Comparison of ENCODE assay signal across 23 cellular contexts in genomic region chr20:13034936-13035335, GRCh38. TPM values are rescaled to one million over a fixed set of nuclear protein-coding genes. Genes with fewer than 3 reads are reported as not detected.
DNase-seq lines count a peak whose midpoint lies in the region; ATAC-seq, FAIRE-seq and TF ChIP-seq lines count a peak whose summit lies in the region.
"Had no signal": no experiment of that assay in that cellular context is flagged by ENCODE, and none has a peak within 500 bp of the region (broad histone marks: within the 10 kb centered on the region; RNA-seq: fewer than 3 reads in every experiment).

No MANE protein-coding gene starts in this region.

- no peaks in the 10 kb centered on the region for H3K27me3 ChIP-seq in HepG2 (ENCODE audit: control insufficient read depth in 1 of 2, insufficient read depth in 2 of 2, low read length in 2 of 2)
- H3K27me3 ChIP-seq: BE2C had no signal

- FAIRE-seq in HepG2 (lab: Jason Lieb, UNC), result no peak
- FAIRE-seq: A204.1, D721Med, G401.6, GM12891, GM19239, H54, HTR-8/SVneo had no signal

- H3K27me3 Mint-ChIP-seq in progenitor cell of endocrine pancreas, result no peaks in the 10 kb centered on the region
- H3K27me3 Mint-ChIP-seq: CD4-positive, alpha-beta T cell; IgD-negative memory B cell had no signal

- H2AFZ ChIP-seq in HepG2 (ENCODE audit: low read length), result no peak overlapping the region
- H2AFZ ChIP-seq: GM23338 had no signal

- H3K36me3 ChIP-seq in HepG2 (replicated peaks in 1 of 2; ENCODE audit: control insufficient read depth in 1 of 2, insufficient read depth in 2 of 2, low read length in 2 of 2), result peaks cover 16 to 44% of the 10 kb centered on the region in 2 experiments
- H3K36me3 ChIP-seq: BE2C had no signal

- TF ChIP-seq EP300 in HepG2 (IDR thresholded peaks at IDR 0.05; ENCODE audit: low read depth in 2 of 2, low read length in 2 of 2), result no peak
- TF ChIP-seq EP300 in HepG2 (CRISPR knock-in tag; IDR thresholded peaks at IDR 0.05; ENCODE audit: borderline replicate concordance), result no peak

- no peak overlapping the region for H3K9ac ChIP-seq in HepG2 (ENCODE audit: insufficient read depth, low read depth, low read length)

- ATAC-seq in HepG2 (no peak), HG03378 (IDR thresholded peaks at IDR 0.05; ENCODE audit: unreplicated experiment) (no peak)
- ATAC-seq: GM23338 had no signal

- TF ChIP-seq CTCF in HepG2 (CRISPR knock-in tag; IDR thresholded peaks at IDR 0.05) (no peak), progenitor cell of endocrine pancreas (IDR thresholded peaks at IDR 0.05; ENCODE audit: unreplicated experiment) (no peak)

- intact Hi-C loops in HepG2 (cut with micrococcal nuclease; ENCODE audit: unreplicated experiment), result no loop called here

- peak overlapping the region; percentile 43 for H3K27ac ChIP-seq in epithelial cell of prostate
- H3K27ac ChIP-seq in HepG2 (ENCODE audit: extremely low read length, insufficient read depth, low read length), result no peak overlapping the region
- H3K27ac ChIP-seq: HL-60 had no signal

- no peak overlapping the region for H3K4me3 ChIP-seq in HepG2 (replicated peaks in 1 of 3; ENCODE audit: insufficient read depth in 1 of 3, low read depth in 2 of 3, low read length in 3 of 3)
- H3K4me3 ChIP-seq: GM23338 had no signal

- no peak for TF ChIP-seq RAD21 in HepG2 (CRISPR knock-in tag; IDR thresholded peaks at IDR 0.05)

- no peak overlapping the region for H3K4me3 Mint-ChIP-seq in progenitor cell of endocrine pancreas (ENCODE audit: low read depth)
- H3K4me3 Mint-ChIP-seq: CD4-positive, alpha-beta T cell; GM23338; IgD-negative memory B cell had no signal

- H3K27ac Mint-ChIP-seq in progenitor cell of endocrine pancreas, result peak overlapping the region; percentile 41
- H3K27ac Mint-ChIP-seq: CD4-positive, alpha-beta T cell; GM23338; IgD-negative memory B cell had no signal

- 95% methylated on average over 1 of the region's 1 CpG for WGBS in HepG2 (ENCODE audit: low lambda C conversion rate)

- CTCF ChIA-PET in HepG2 (lab: Yijun Ruan, JAX; ENCODE audit: low intra/inter-chr PET ratio, low total read pairs), result no interaction called here

- POLR2A ChIA-PET in HepG2 (lab: Yijun Ruan, JAX), result no interaction called here

- H3K9me3 Mint-ChIP-seq in progenitor cell of endocrine pancreas (ENCODE audit: low read depth), result peaks cover 19% of the 10 kb centered on the region
- H3K9me3 Mint-ChIP-seq: CD4-positive, alpha-beta T cell; GM23338; IgD-negative memory B cell had no signal

- H3K4me2 ChIP-seq in HepG2 (ENCODE audit: low read depth, low read length), result no peak overlapping the region
- H3K4me2 ChIP-seq: GM23338 had no signal

- H3K4me1 Mint-ChIP-seq in progenitor cell of endocrine pancreas (ENCODE audit: low read depth), result peaks cover 32% of the 10 kb centered on the region
- H3K4me1 Mint-ChIP-seq: GM23338 had no signal

- in situ Hi-C loops in HepG2 (cut with HindIII; ENCODE audit: extremely low pct_ligation_motif_present, low pct_unique_long_range_greater_than_20kb), result no loop called here

- H3K79me2 ChIP-seq in HepG2 (ENCODE audit: insufficient read depth, low read length), result no peaks in the 10 kb centered on the region

- H4K20me1 ChIP-seq in HepG2 (ENCODE audit: insufficient read depth, low read length), result no peaks in the 10 kb centered on the region

- peaks cover 44% of the 10 kb centered on the region for H3K36me3 Mint-ChIP-seq in progenitor cell of endocrine pancreas (ENCODE audit: insufficient read depth)
- H3K36me3 Mint-ChIP-seq: IgD-negative memory B cell had no signal

- H3K4me1 ChIP-seq in HepG2 (ENCODE audit: insufficient read depth, low read length), result peaks cover 6% of the 10 kb centered on the region
- H3K4me1 ChIP-seq: BE2C had no signal

- no peak for TF ChIP-seq POLR2A in HepG2 (IDR thresholded peaks at IDR 0.05; ENCODE audit: insufficient read depth in 1 of 2, low read depth in 2 of 2, low read length in 2 of 2)

- no peaks in the 10 kb centered on the region for H3K9me3 ChIP-seq in HepG2 (ENCODE audit: low read length)
- H3K9me3 ChIP-seq: BE2C, Caco-2 had no signal

- no peak for DNase-seq in epithelial cell of prostate (ENCODE audit: low read depth, low spot score)
- no peak for DNase-seq in HepG2 (ENCODE audit: low spot score)
- no peak for DNase-seq in progenitor cell of endocrine pancreas (ENCODE audit: low spot score, unreplicated experiment)
- no peak for DNase-seq in SHP77 treated with DMSO at 0.1 percent for 48 hours (lab: John Stamatoyannopoulos, UW)
- DNase-seq in NCI-H2171 (lab: John Stamatoyannopoulos, UW), result no peak
- DNase-seq in putamen (ENCODE audit: low spot score), result no peak
- DNase-seq: ACHN; BE2C; C1 segment of cervical spinal cord; Caco-2; CD4-positive, alpha-beta T cell; HCEC 1CT had no signal

- no TSS peak for BruUV-seq in HepG2 (replicated peaks; lab: Mats Ljungman, UMichigan)

TF ChIP-seq in HepG2, 621 proteins besides CTCF, POLR2A, EP300 and RAD21:
- TF ChIP-seq ZMYM4 (CRISPR knock-in tag; IDR thresholded peaks at IDR 0.05), result 0 out of 2 replicates have a peak, but pooled peaks have one; percentile 16
- no peak for TF ChIP-seq ZNF280B (CRISPR knock-in tag; IDR thresholded peaks at IDR 0.05; ENCODE audit: borderline replicate concordance)
TF ChIP-seq in HepG2: peak in this region for 1.

RNA-seq across cellular contexts. Expression of gene SPTLC3, which starts 26.2 kb away (rescaled TPM):
- total RNA-seq in HepG2 (2016; rRNA removed; fragmentation: Illumina TruSeq; extraction: Trizol), result 83.7 and 95.6 TPM in 2 replicates
- 5.7 and 7.4 TPM in 2 replicates for total RNA-seq in HepG2 (2016; cell fraction: cytosol; rRNA removed; fragmentation: Illumina TruSeq; extraction: Trizol; ENCODE audit: low read depth)
- total RNA-seq in HepG2 (2016; cell fraction: insoluble cytoplasmic fraction; rRNA removed; fragmentation: Illumina TruSeq; extraction: Trizol), result 84.1 and 87.4 TPM in 2 replicates
- total RNA-seq in HepG2 (2016; cell fraction: membrane; rRNA removed; fragmentation: Illumina TruSeq; extraction: Trizol), result 27.3 and 28.3 TPM in 2 replicates
- 151 and 157 TPM in 2 replicates for total RNA-seq in HepG2 (2016; cell fraction: nucleus; rRNA removed; fragmentation: Illumina TruSeq; extraction: Trizol)
- polyA plus RNA-seq in HepG2 (2011; rRNA removed), result 13.0 and 20.5 TPM in 2 replicates
- polyA plus RNA-seq in HepG2 (2011; cell fraction: cytosol; rRNA removed), result 8.5 and 11.9 TPM in 2 replicates
- 9.9 and 12.6 TPM in 2 replicates for polyA plus RNA-seq in HepG2 (2011; cell fraction: nucleus; rRNA removed)
- 18.7 and 45.9 TPM in 2 replicates for polyA plus RNA-seq in HepG2 (2012)
- 3.5 and 3.8 TPM in 2 replicates for polyA plus RNA-seq in HepG2 (2016; cell fraction: cytosol; fragmentation: Illumina TruSeq; extraction: Trizol; ENCODE audit: low read depth)
- polyA plus RNA-seq in HepG2 (2016; cell fraction: insoluble cytoplasmic fraction; fragmentation: Illumina TruSeq; extraction: Trizol; ENCODE audit: low read depth), result 37.0 and 39.6 TPM in 2 replicates
- polyA plus RNA-seq in HepG2 (2016; cell fraction: membrane; fragmentation: Illumina TruSeq; extraction: Trizol; ENCODE audit: low read depth), result 8.8 and 10.3 TPM in 2 replicates
- polyA plus RNA-seq in HepG2 (2016; cell fraction: nucleus; fragmentation: Illumina TruSeq; extraction: Trizol; ENCODE audit: insufficient read depth, low read depth), result 45.3 and 58.4 TPM in 2 replicates
- 0.09 and 18.0 TPM in 2 replicates for polyA minus RNA-seq in HepG2 (2011; rRNA and poly(A)+ RNA removed; ENCODE audit: low replicate concordance)
- 14.0 and 19.8 TPM in 2 replicates for polyA minus RNA-seq in HepG2 (2011; cell fraction: cytosol; rRNA and poly(A)+ RNA removed)
- polyA minus RNA-seq in HepG2 (2011; cell fraction: nucleus; rRNA and poly(A)+ RNA removed), result 91.3 and 96.6 TPM in 2 replicates
- total RNA-seq in progenitor cell of endocrine pancreas, result 42.7 and 52.2 TPM in 2 replicates
- polyA plus RNA-seq: IgD-negative memory B cell had no signal
